Comparison of ENCODE assay signal across 1 cellular context in genomic region chr15:69160141-69160975, GRCh38.
A peak's percentile ranks its signal among the peaks of the same experiment; 100 is the strongest.
TF ChIP-seq lines count a peak whose summit lies in the region.

Gene GLCE, plus strand, starts transcription at chr15:69160635. Its CDS starts 95,172 bp downstream, at chr15:69255807.

TF ChIP-seq in HepG2, 621 proteins besides CTCF, POLR2A, EP300 and RAD21 (continued from another document and continues in another):
- TF ChIP-seq KIAA2018 (CRISPR knock-in tag; IDR thresholded peaks at IDR 0.05; ENCODE audit: borderline replicate concordance) (no peak), PHF20 (CRISPR knock-in tag; IDR thresholded peaks at IDR 0.05) (peak; percentile 38; the same call in 1 of the 2 replicates), KDM4B (CRISPR knock-in tag; IDR thresholded peaks at IDR 0.05) (no peak), MIER2 (CRISPR knock-in tag; IDR thresholded peaks at IDR 0.05) (no peak), TBX3 (IDR thresholded peaks at IDR 0.05; ENCODE audit: borderline replicate concordance) (no peak; the same call in 1 of the 2 replicates), SNAPC5 (CRISPR knock-in tag; IDR thresholded peaks at IDR 0.05; ENCODE audit: borderline replicate concordance) (no peak), PHB2 (IDR thresholded peaks at IDR 0.05; ENCODE audit: partially characterized antibody) (no peak), PCBP2 (optimal IDR thresholded peaks at IDR 0.05; ENCODE audit: low read depth, low read length, poor library complexity, severe bottlenecking) (no peak), MED13 (CRISPR knock-in tag; IDR thresholded peaks at IDR 0.05) (0 out of 2 replicates have a peak, but pooled peaks have one; percentile 19), ZNF629 (CRISPR knock-in tag; conservative IDR thresholded peaks at IDR 0.05) (no peak), BORCS8-MEF2B (CRISPR knock-in tag; IDR thresholded peaks at IDR 0.05) (no peak), CREM (IDR thresholded peaks at IDR 0.05) (peak; percentile 61), CREM (CRISPR knock-in tag; IDR thresholded peaks at IDR 0.05) (no peak), ZNF775 (CRISPR knock-in tag; IDR thresholded peaks at IDR 0.05; ENCODE audit: borderline replicate concordance) (no peak), ZNF160 (CRISPR knock-in tag; IDR thresholded peaks at IDR 0.05) (0 out of 2 replicates have a peak, but pooled peaks have one; percentile 27), ATM (IDR thresholded peaks at IDR 0.05; ENCODE audit: borderline replicate concordance) (no peak), ZNF343 (CRISPR knock-in tag; IDR thresholded peaks at IDR 0.05) (no peak), ZNF724P (CRISPR knock-in tag; IDR thresholded peaks at IDR 0.05; ENCODE audit: borderline replicate concordance) (no peak), PCBP1 (IDR thresholded peaks at IDR 0.05; ENCODE audit: borderline replicate concordance, low read depth, low read length) (no peak), ZNF598 (CRISPR knock-in tag; IDR thresholded peaks at IDR 0.05; ENCODE audit: borderline replicate concordance) (no peak), MLXIP (CRISPR knock-in tag; IDR thresholded peaks at IDR 0.05; ENCODE audit: borderline replicate concordance) (no peak), ZNF740 (CRISPR knock-in tag; IDR thresholded peaks at IDR 0.05) (no peak), KLF16 (CRISPR knock-in tag; IDR thresholded peaks at IDR 0.05) (peak in 1 of 2 experiments; percentile 80; a peak in 1 of 4 replicates), IKZF5 (CRISPR knock-in tag; IDR thresholded peaks at IDR 0.05) (peak; percentile 60; the same call in 1 of the 2 replicates), RXRA (CRISPR knock-in tag; IDR thresholded peaks at IDR 0.05) (no peak; the same call in none of the 2 replicates), MEIS2 (CRISPR knock-in tag; IDR thresholded peaks at IDR 0.05) (no peak), REST (IDR thresholded peaks at IDR 0.05; ENCODE audit: borderline replicate concordance in 1 of 2, low read depth in 1 of 2, low read length in 2 of 2) (no peak; a peak in 1 of 4 replicates), U2AF2 (IDR thresholded peaks at IDR 0.05; ENCODE audit: low read depth, low read length) (no peak), MXD1 (CRISPR knock-in tag; IDR thresholded peaks at IDR 0.05) (peak; percentile 56; the same call in 1 of the 2 replicates), ZNF776 (CRISPR knock-in tag; IDR thresholded peaks at IDR 0.05) (no peak), ZNF205 (CRISPR knock-in tag; IDR thresholded peaks at IDR 0.05) (no peak), ZNF782 (CRISPR knock-in tag; IDR thresholded peaks at IDR 0.05; ENCODE audit: borderline replicate concordance) (no peak), ELF3 (CRISPR knock-in tag; IDR thresholded peaks at IDR 0.05) (no peak; the same call in 1 of the 2 replicates), HNF4G (IDR thresholded peaks at IDR 0.05; ENCODE audit: borderline replicate concordance, low read depth, low read length) (no peak), HNF4G (CRISPR knock-in tag; IDR thresholded peaks at IDR 0.05; ENCODE audit: borderline replicate concordance, low read depth) (no peak), TRIM24 (CRISPR knock-in tag; IDR thresholded peaks at IDR 0.05) (no peak), CEBPB (IDR thresholded peaks at IDR 0.05; ENCODE audit: borderline replicate concordance, low read depth, low read length) (no peak), MAFK (conservative IDR thresholded peaks at IDR 0.05 in 1 of 2, IDR thresholded peaks at IDR 0.05 in 1 of 2; ENCODE audit: low read length in 2 of 2) (no peak), GPN1 (CRISPR knock-in tag; IDR thresholded peaks at IDR 0.05; ENCODE audit: borderline replicate concordance) (no peak), PHF21A (CRISPR knock-in tag; IDR thresholded peaks at IDR 0.05) (no peak; the same call in 1 of the 2 replicates), ZSCAN21 (CRISPR knock-in tag; IDR thresholded peaks at IDR 0.05; ENCODE audit: borderline replicate concordance) (peak; percentile 21; the same call in 1 of the 2 replicates), ADNP (CRISPR knock-in tag; IDR thresholded peaks at IDR 0.05) (no peak), ZNF382 (CRISPR knock-in tag; IDR thresholded peaks at IDR 0.05; ENCODE audit: borderline replicate concordance) (no peak), HMG20B (CRISPR knock-in tag; conservative IDR thresholded peaks at IDR 0.05) (no peak), GFI1 (CRISPR knock-in tag; IDR thresholded peaks at IDR 0.05; ENCODE audit: borderline replicate concordance) (peak; percentile 50; the same call in 1 of the 2 replicates), SAP130 (CRISPR knock-in tag; IDR thresholded peaks at IDR 0.05; ENCODE audit: low read depth) (peak; percentile 89), CERS6 (CRISPR knock-in tag; IDR thresholded peaks at IDR 0.05) (no peak), ZNF496 (CRISPR knock-in tag; IDR thresholded peaks at IDR 0.05; ENCODE audit: insufficient replicate concordance) (no peak), ELF4 (CRISPR knock-in tag; IDR thresholded peaks at IDR 0.05; ENCODE audit: borderline replicate concordance) (no peak)
